12 cellular contexts compared by ENCODE assay signal in genomic region chr5:154782812-154783592, GRCh38. TPM values are rescaled to one million over a fixed set of nuclear protein-coding genes. Genes with fewer than 3 reads are reported as not detected.
A peak's percentile ranks its signal among the peaks of the same experiment; 100 is the strongest.
DNase-seq lines count a peak whose midpoint lies in the region; ATAC-seq and TF ChIP-seq lines count a peak whose summit lies in the region.
"Had no signal": no experiment of that assay in that cellular context is flagged by ENCODE, and none has a peak within 500 bp of the region (broad histone marks: within the 10 kb centered on the region; RNA-seq: fewer than 3 reads in every experiment).

No MANE protein-coding gene starts in this region.

- peaks cover 38% of the 10 kb centered on the region for H3K4me1 ChIP-seq in smooth muscle cell (ENCODE audit: low read depth)

- H3K27ac ChIP-seq in smooth muscle cell (ENCODE audit: low read depth), result peak overlapping the region; percentile 27
- H3K27ac ChIP-seq: HL-60, SJSA1 had no signal

- H3K9me3 ChIP-seq in smooth muscle cell (replicated peaks; ENCODE audit: low read depth), result no peaks in the 10 kb centered on the region
- H3K9me3 ChIP-seq: SJSA1 had no signal

- peaks cover 100% of the 10 kb centered on the region for H4K20me1 ChIP-seq in smooth muscle cell (ENCODE audit: low read depth)

- no peak overlapping the region for H3K9ac ChIP-seq in smooth muscle cell (ENCODE audit: low read depth)

- no peak overlapping the region for H2AFZ ChIP-seq in smooth muscle cell (ENCODE audit: low read depth)

- no peaks in the 10 kb centered on the region for H3K36me3 ChIP-seq in smooth muscle cell (ENCODE audit: low read depth)

- H3K27me3 ChIP-seq in smooth muscle cell (ENCODE audit: low read depth), result no peaks in the 10 kb centered on the region
- H3K27me3 ChIP-seq: SJSA1 had no signal

- ATAC-seq in GM21390 (IDR thresholded peaks at IDR 0.05; ENCODE audit: unreplicated experiment), result peak; percentile 12

- no peak overlapping the region for H3K4me3 ChIP-seq in smooth muscle cell
- H3K4me3 ChIP-seq: SJSA1 had no signal

- WGBS in smooth muscle cell (ENCODE audit: low lambda C conversion rate), result 77% methylated on average over 1 of the region's 1 CpG

- no peak for TF ChIP-seq CTCF in smooth muscle cell (IDR thresholded peaks at IDR 0.05; ENCODE audit: borderline replicate concordance, insufficient read depth, poor library complexity, severe bottlenecking)

- H3F3A ChIP-seq in smooth muscle cell (ENCODE audit: low read depth), result no peaks in the 10 kb centered on the region

- no peak overlapping the region for H3K4me2 ChIP-seq in smooth muscle cell

- H3K79me2 ChIP-seq in smooth muscle cell (ENCODE audit: low read depth), result peaks cover 100% of the 10 kb centered on the region

- DNase-seq in LHCN-M2 (ENCODE audit: low read depth) (peak; percentile 21), fibroblast of gingiva (ENCODE audit: low read depth) (peak; percentile 15), smooth muscle cell (lab: John Stamatoyannopoulos, UW; ENCODE audit: unreplicated experiment) (no peak), DMS53 treated with DMSO at 0.1 percent for 48 hours (lab: John Stamatoyannopoulos, UW; ENCODE audit: unreplicated experiment) (no peak), NCI-H2081 treated with DMSO at 0.1 percent for 48 hours (lab: John Stamatoyannopoulos, UW) (no peak)
- DNase-seq in activated effector memory CD4-positive, alpha-beta T cell treated with Interleukin-2 at 50 U/mL for 16 hours, result no peak
- DNase-seq: activated CD8-positive, alpha-beta memory T cell treated with anti-CD3 and anti-CD28 coated beads, Interleukin-2, amount 50 U/mL, for 48 hours; effector CD8-positive, alpha-beta T cell; NCI-H2081 had no signal

RNA-seq across cellular contexts. Expression of gene LARP1, which starts 27.8 kb away (rescaled TPM):
- total RNA-seq in LHCN-M2 (2014; rRNA removed) (67.6 and 95.2 TPM in 2 replicates), smooth muscle cell (44.1 and 44.9 TPM in 2 replicates)
- polyA plus RNA-seq in LHCN-M2 (2012), result 73.5 TPM
- polyA plus RNA-seq in smooth muscle cell, result 31.3 and 47.4 TPM in 2 replicates

Comparison
In these comparisons a context has a peak if more than half of its experiments do, and no peak if none do; other contexts are left out.
1. DNase-seq: peak in LHCN-M2 (single experiment) and fibroblast of gingiva (single experiment); none in smooth muscle cell (single experiment), DMS53 treated with DMSO at 0.1 percent for 48 hours (single experiment), NCI-H2081 treated with DMSO at 0.1 percent for 48 hours (single experiment) and activated effector memory CD4-positive, alpha-beta T cell treated with Interleukin-2 at 50 U/mL for 16 hours (single experiment).